Comparison of ENCODE assay signal across 17 cellular contexts in the genomic region with DNA sequence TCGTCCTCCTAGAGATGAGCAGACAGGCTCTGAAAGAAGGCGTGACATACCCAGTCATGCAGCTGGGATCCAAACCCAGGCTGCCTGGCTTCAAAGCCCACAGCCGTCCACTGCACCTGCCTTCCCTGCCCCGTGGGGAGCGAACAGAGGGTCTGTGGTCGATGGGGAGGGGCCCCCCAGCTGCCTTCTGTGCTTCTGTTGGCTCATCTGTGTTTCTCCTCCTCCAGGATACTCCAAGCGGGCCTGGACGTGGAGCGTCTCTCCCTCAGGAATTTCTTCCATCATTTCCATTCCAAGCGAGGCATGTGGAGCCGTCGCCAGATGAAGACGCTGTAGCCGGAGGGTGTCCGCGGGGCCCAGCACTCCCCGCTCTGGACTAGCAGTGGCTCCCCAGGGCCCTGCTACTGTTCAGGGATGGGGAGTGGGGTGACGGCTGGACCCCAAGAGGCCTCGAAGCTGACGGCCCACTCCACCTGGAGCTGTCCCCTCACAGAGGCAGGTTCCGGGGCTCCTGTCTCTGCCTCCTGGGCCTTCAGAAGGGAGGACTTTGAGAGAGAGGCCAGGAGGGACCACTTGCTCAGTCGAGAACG.
DNase-seq lines count a peak whose midpoint lies in the region; TF ChIP-seq lines count a peak whose summit lies in the region.
"Had no signal": no experiment of that assay in that cellular context is flagged by ENCODE, and none has a peak within 500 bp of the region (broad histone marks: within the 10 kb centered on the region; RNA-seq: fewer than 3 reads in every experiment).

No MANE protein-coding gene starts in this region.

- peaks cover 51% of the 10 kb centered on the region for H3K4me1 Mint-ChIP-seq in activated CD4-positive, alpha-beta T cell treated with anti-CD3 and anti-CD28 coated beads, Interleukin-2, amount 10 ng/mL, durations not matched to agents 24 days and 14 days
- H3K4me1 Mint-ChIP-seq in chondrocyte (ENCODE audit: low read depth): no peaks in the 10 kb centered on the region
- H3K4me1 Mint-ChIP-seq: mesothelial cell of epicardium had no signal

- H3K27me3 Mint-ChIP-seq in activated CD4-positive, alpha-beta T cell treated with anti-CD3 and anti-CD28 coated beads, Interleukin-2, amount 10 ng/mL, durations not matched to agents 24 days and 14 days: no peaks in the 10 kb centered on the region
- H3K27me3 Mint-ChIP-seq in chondrocyte (ENCODE audit: low read depth): peaks cover 31% of the 10 kb centered on the region

- H3K27ac Mint-ChIP-seq in activated CD4-positive, alpha-beta T cell treated with anti-CD3 and anti-CD28 coated beads, Interleukin-2, amount 10 ng/mL, durations not matched to agents 24 days and 14 days: peak overlapping the region; percentile 29
- H3K27ac Mint-ChIP-seq in chondrocyte (ENCODE audit: unreplicated experiment): no peak overlapping the region
- H3K27ac Mint-ChIP-seq: mesothelial cell of epicardium; stimulated activated naive B cell treated with anti-CD40 and anti-IgM and Interleukin-4, amounts not matched to agents 10 μg/mL and 1 μg/mL and 100 μg/mL, for 72 hours had no signal

- no peak for TF ChIP-seq EP300 in suprapubic skin (IDR thresholded peaks at IDR 0.05)

- peaks cover 4% of the 10 kb centered on the region for H3K36me3 ChIP-seq in suprapubic skin
- H3K36me3 ChIP-seq: adrenal gland, HAP-1 had no signal

- no peak for DNase-seq in activated CD4-positive, alpha-beta T cell treated with anti-CD3 and anti-CD28 coated beads, Interleukin-2, amount 10 ng/mL, durations not matched to agents 24 days and 14 days
- DNase-seq in activated CD4-positive, alpha-beta T cell treated with anti-CD3 and anti-CD28 coated beads, Interleukin-2, amount 50 U/mL, for 4 hours: no peak
- DNase-seq in NCI-H2171 treated with DMSO at 0.1 percent for 48 hours (lab: John Stamatoyannopoulos, UW): peak; percentile 77
- peak; percentile 89 for DNase-seq in myocyte (ENCODE audit: low read depth)
- no peak for DNase-seq in suprapubic skin (ENCODE audit: low spot score in 2 of 2)
- DNase-seq in DMS153 treated with DMSO at 0.1 percent for 48 hours (lab: John Stamatoyannopoulos, UW; ENCODE audit: unreplicated experiment): no peak
- no peak for DNase-seq in SKM-1 (lab: John Stamatoyannopoulos, UW; ENCODE audit: unreplicated experiment)
- DNase-seq in chondrocyte (ENCODE audit: low spot score): no peak
- DNase-seq: activated CD8-positive, alpha-beta memory T cell treated with anti-CD3 and anti-CD28 coated beads, Interleukin-2, amount 50 U/mL, for 48 hours; activated effector memory CD4-positive, alpha-beta T cell treated with Interleukin-2 at 50 U/mL for 16 hours; NCI-H187 treated with DMSO at 0.1 percent for 48 hours; stimulated activated naive B cell treated with anti-CD40 and anti-IgM and Interleukin-4, amounts not matched to agents 10 μg/mL and 1 μg/mL and 100 μg/mL, for 72 hours had no signal

- H3K27ac ChIP-seq in suprapubic skin: peak overlapping the region; percentile 85
- H3K27ac ChIP-seq: SK-N-MC had no signal

- no peak for TF ChIP-seq POLR2A in suprapubic skin (IDR thresholded peaks at IDR 0.05)

- H3K27me3 ChIP-seq in suprapubic skin: no peaks in the 10 kb centered on the region
- H3K27me3 ChIP-seq: adrenal gland had no signal

- 76% methylated on average over 21 of the region's 23 CpGs for WGBS in suprapubic skin

- H3K36me3 Mint-ChIP-seq in activated CD4-positive, alpha-beta T cell treated with anti-CD3 and anti-CD28 coated beads, Interleukin-2, amount 10 ng/mL, durations not matched to agents 24 days and 14 days (ENCODE audit: low read depth): peaks cover 31% of the 10 kb centered on the region
- H3K36me3 Mint-ChIP-seq in chondrocyte (ENCODE audit: low read depth): peaks cover 1% of the 10 kb centered on the region
- H3K36me3 Mint-ChIP-seq: mesothelial cell of epicardium; stimulated activated naive B cell treated with anti-CD40 and anti-IgM and Interleukin-4, amounts not matched to agents 10 μg/mL and 1 μg/mL and 100 μg/mL, for 72 hours had no signal

- H3K9me3 ChIP-seq in suprapubic skin: no peaks in the 10 kb centered on the region
- H3K9me3 ChIP-seq: adrenal gland, esophagus muscularis mucosa, HAP-1 had no signal

- peaks cover 51% of the 10 kb centered on the region for H3K4me1 ChIP-seq in suprapubic skin
- H3K4me1 ChIP-seq: adrenal gland, HAP-1 had no signal

- intact Hi-C loops in activated CD4-positive, alpha-beta T cell treated with anti-CD3 and anti-CD28 coated beads, Interleukin-2, amount 10 ng/mL, durations not matched to agents 24 days and 14 days (cut with micrococcal nuclease): no loop called here

- TF ChIP-seq CTCF in suprapubic skin (IDR thresholded peaks at IDR 0.05) (no peak), chondrocyte (IDR thresholded peaks at IDR 0.05) (no peak)

- H3K4me3 ChIP-seq in suprapubic skin: peak overlapping the region; percentile 22
- H3K4me3 ChIP-seq: adrenal gland, HAP-1, SK-N-MC had no signal

- no peak overlapping the region for H3K4me3 Mint-ChIP-seq in activated CD4-positive, alpha-beta T cell treated with anti-CD3 and anti-CD28 coated beads, Interleukin-2, amount 10 ng/mL, durations not matched to agents 24 days and 14 days
- H3K4me3 Mint-ChIP-seq in chondrocyte (ENCODE audit: unreplicated experiment): no peak overlapping the region
- H3K4me3 Mint-ChIP-seq: mesothelial cell of epicardium had no signal

- H3K9me3 Mint-ChIP-seq in activated CD4-positive, alpha-beta T cell treated with anti-CD3 and anti-CD28 coated beads, Interleukin-2, amount 10 ng/mL, durations not matched to agents 24 days and 14 days: no peaks in the 10 kb centered on the region
- no peaks in the 10 kb centered on the region for H3K9me3 Mint-ChIP-seq in chondrocyte (ENCODE audit: low read depth)
- H3K9me3 Mint-ChIP-seq: mesothelial cell of epicardium; stimulated activated naive B cell treated with anti-CD40 and anti-IgM and Interleukin-4, amounts not matched to agents 10 μg/mL and 1 μg/mL and 100 μg/mL, for 72 hours had no signal

Comparison
In these comparisons a context has a peak if more than half of its experiments do, and no peak if none do; other contexts are left out.
1. DNase-seq: peak in NCI-H2171 treated with DMSO at 0.1 percent for 48 hours (single experiment) and myocyte (single experiment); none in activated CD4-positive, alpha-beta T cell treated with anti-CD3 and anti-CD28 coated beads, Interleukin-2, amount 10 ng/mL, durations not matched to agents 24 days and 14 days (single experiment), activated CD4-positive, alpha-beta T cell treated with anti-CD3 and anti-CD28 coated beads, Interleukin-2, amount 50 U/mL, for 4 hours (0 of 2), suprapubic skin (0 of 2), DMS153 treated with DMSO at 0.1 percent for 48 hours (single experiment), SKM-1 (single experiment) and chondrocyte (single experiment).